Comparison of ENCODE assay signal across 13 cellular contexts in the genomic region with DNA sequence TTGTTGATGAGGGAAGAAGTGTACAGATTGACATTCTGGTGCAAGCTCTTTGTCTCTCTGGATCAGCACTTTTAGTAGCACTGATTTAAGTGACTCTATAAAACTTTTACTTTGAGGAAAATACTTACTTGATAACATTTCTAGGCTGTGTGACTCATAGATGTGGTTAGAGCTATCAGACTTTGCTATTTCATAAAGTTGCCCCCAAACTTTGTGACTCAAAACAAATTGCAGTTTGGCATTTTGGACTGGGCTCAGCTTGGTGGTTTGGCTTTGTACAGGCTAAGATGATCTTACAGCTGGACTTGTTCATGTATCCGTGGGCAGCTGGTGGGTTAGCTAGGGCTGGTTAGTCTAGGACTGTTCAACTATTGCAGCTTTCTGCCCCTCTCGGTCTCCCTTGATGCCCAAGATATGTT. TPM values are rescaled to one million over a fixed set of nuclear protein-coding genes. Genes with fewer than 3 reads are reported as not detected.
DNase-seq lines count a peak whose midpoint lies in the region; ATAC-seq and TF ChIP-seq lines count a peak whose summit lies in the region.
"Had no signal": no experiment of that assay in that cellular context is flagged by ENCODE, and none has a peak within 500 bp of the region (broad histone marks: within the 10 kb centered on the region; RNA-seq: fewer than 3 reads in every experiment).

No MANE protein-coding gene starts in this region.

- no peak for ATAC-seq in GM19452 (IDR thresholded peaks at IDR 0.05; ENCODE audit: unreplicated experiment)
- ATAC-seq: GM12878 had no signal

- H3K36me3 ChIP-seq in SK-N-MC (ENCODE audit: insufficient read depth, low read length): no peaks in the 10 kb centered on the region
- H3K36me3 ChIP-seq in right atrium auricular region: no peaks in the 10 kb centered on the region

- H3K27ac ChIP-seq in SK-N-MC (peak overlapping the region; percentile 55), right atrium auricular region (no peak overlapping the region)
- H3K27ac ChIP-seq: KMS-11 had no signal

- H3K27me3 ChIP-seq in right atrium auricular region: no peaks in the 10 kb centered on the region

- TF ChIP-seq CTCF in right atrium auricular region (IDR thresholded peaks at IDR 0.05): no peak

- H3K4me1 ChIP-seq in right atrium auricular region: peaks cover 0 to 11% of the 10 kb centered on the region in 2 donors

- DNase-seq in stimulated activated CD4-positive, alpha-beta T cell treated with anti-CD3 and anti-CD28 coated beads, Interleukin-15, amount 100 ng/mL, for 24 hours: peak; percentile 45
- no peak for DNase-seq in stimulated activated CD4-positive, alpha-beta T cell treated with anti-CD3 and anti-CD28 coated beads, Interleukin-2, amount 100 ng/mL, for 48 hours
- no peak for DNase-seq in SK-N-MC (ENCODE audit: low read depth, low spot score)
- DNase-seq in fibroblast of gingiva (ENCODE audit: low read depth): peak; percentile 69
- no peak for DNase-seq in epidermal melanocyte (ENCODE audit: insufficient read length, low spot score)
- DNase-seq in right atrium auricular region (ENCODE audit: low spot score): no peak
- DNase-seq: activated naive CD4-positive, alpha-beta T cell treated with anti-CD3 and anti-CD28 coated beads, Interleukin-2, amount 10 ng/mL, durations not matched to agents 7 days and 5 days; NCI-H526 treated with DMSO at 0.1 percent for 48 hours had no signal

- H3K9me3 ChIP-seq in SK-N-MC (ENCODE audit: low read depth, low read length) (no peaks in the 10 kb centered on the region), right atrium auricular region (no peaks in the 10 kb centered on the region)

- H3K9ac ChIP-seq in SK-N-MC (ENCODE audit: insufficient read length): no peak overlapping the region
- H3K9ac ChIP-seq: KMS-11 had no signal

- H3K4me3 Mint-ChIP-seq in stimulated activated naive CD8-positive, alpha-beta T cell treated with anti-CD3 and anti-CD28 coated beads, Interleukin-15, Interleukin-2, amounts not matched to agents 100 ng/mL and 50 ng/mL, for 24 hours: peak overlapping the region; percentile 18
- H3K4me3 Mint-ChIP-seq: activated naive CD4-positive, alpha-beta T cell treated with anti-CD3 and anti-CD28 coated beads, Interleukin-2, amount 10 ng/mL, durations not matched to agents 7 days and 5 days; CD4-positive, CD25-positive, alpha-beta regulatory T cell had no signal

- no peaks in the 10 kb centered on the region for H3K27me3 Mint-ChIP-seq in stimulated activated naive CD8-positive, alpha-beta T cell treated with anti-CD3 and anti-CD28 coated beads, Interleukin-15, Interleukin-2, amounts not matched to agents 100 ng/mL and 50 ng/mL, for 24 hours

- peaks cover 15% of the 10 kb centered on the region for H3K36me3 Mint-ChIP-seq in stimulated activated naive CD8-positive, alpha-beta T cell treated with anti-CD3 and anti-CD28 coated beads, Interleukin-15, Interleukin-2, amounts not matched to agents 100 ng/mL and 50 ng/mL, for 24 hours (ENCODE audit: low read depth)
- H3K36me3 Mint-ChIP-seq: activated naive CD4-positive, alpha-beta T cell treated with anti-CD3 and anti-CD28 coated beads, Interleukin-2, amount 10 ng/mL, durations not matched to agents 7 days and 5 days had no signal

- H3K27ac Mint-ChIP-seq in stimulated activated naive CD8-positive, alpha-beta T cell treated with anti-CD3 and anti-CD28 coated beads, Interleukin-15, Interleukin-2, amounts not matched to agents 100 ng/mL and 50 ng/mL, for 24 hours: peak overlapping the region; percentile 81
- H3K27ac Mint-ChIP-seq: activated naive CD4-positive, alpha-beta T cell treated with anti-CD3 and anti-CD28 coated beads, Interleukin-2, amount 10 ng/mL, durations not matched to agents 7 days and 5 days; CD4-positive, CD25-positive, alpha-beta regulatory T cell had no signal

- peaks cover 26% of the 10 kb centered on the region for H3K4me1 Mint-ChIP-seq in stimulated activated naive CD8-positive, alpha-beta T cell treated with anti-CD3 and anti-CD28 coated beads, Interleukin-15, Interleukin-2, amounts not matched to agents 100 ng/mL and 50 ng/mL, for 24 hours (ENCODE audit: low read depth)
- H3K4me1 Mint-ChIP-seq: activated naive CD4-positive, alpha-beta T cell treated with anti-CD3 and anti-CD28 coated beads, Interleukin-2, amount 10 ng/mL, durations not matched to agents 7 days and 5 days had no signal

- H3K4me3 ChIP-seq in SK-N-MC: no peak overlapping the region
- no peak overlapping the region for H3K4me3 ChIP-seq in right atrium auricular region
- H3K4me3 ChIP-seq: GM12878 had no signal

- H3K9me3 Mint-ChIP-seq in stimulated activated naive CD8-positive, alpha-beta T cell treated with anti-CD3 and anti-CD28 coated beads, Interleukin-15, Interleukin-2, amounts not matched to agents 100 ng/mL and 50 ng/mL, for 24 hours: no peaks in the 10 kb centered on the region
- H3K9me3 Mint-ChIP-seq: activated naive CD4-positive, alpha-beta T cell treated with anti-CD3 and anti-CD28 coated beads, Interleukin-2, amount 10 ng/mL, durations not matched to agents 7 days and 5 days; CD4-positive, CD25-positive, alpha-beta regulatory T cell had no signal

RNA-seq across cellular contexts. Expression of gene GLS, which starts 42.1 kb away (rescaled TPM):
- total RNA-seq in right atrium auricular region: 10 to 100 TPM; 53.7 to 77.2 TPM

Comparison
In these comparisons a context has a peak if more than half of its experiments do, and no peak if none do; other contexts are left out.
1. DNase-seq: peak in stimulated activated CD4-positive, alpha-beta T cell treated with anti-CD3 and anti-CD28 coated beads, Interleukin-15, amount 100 ng/mL, for 24 hours (single experiment) and fibroblast of gingiva (single experiment); none in stimulated activated CD4-positive, alpha-beta T cell treated with anti-CD3 and anti-CD28 coated beads, Interleukin-2, amount 100 ng/mL, for 48 hours (0 of 2), SK-N-MC (single experiment), epidermal melanocyte (single experiment) and right atrium auricular region (single experiment).